In the genomic region with DNA sequence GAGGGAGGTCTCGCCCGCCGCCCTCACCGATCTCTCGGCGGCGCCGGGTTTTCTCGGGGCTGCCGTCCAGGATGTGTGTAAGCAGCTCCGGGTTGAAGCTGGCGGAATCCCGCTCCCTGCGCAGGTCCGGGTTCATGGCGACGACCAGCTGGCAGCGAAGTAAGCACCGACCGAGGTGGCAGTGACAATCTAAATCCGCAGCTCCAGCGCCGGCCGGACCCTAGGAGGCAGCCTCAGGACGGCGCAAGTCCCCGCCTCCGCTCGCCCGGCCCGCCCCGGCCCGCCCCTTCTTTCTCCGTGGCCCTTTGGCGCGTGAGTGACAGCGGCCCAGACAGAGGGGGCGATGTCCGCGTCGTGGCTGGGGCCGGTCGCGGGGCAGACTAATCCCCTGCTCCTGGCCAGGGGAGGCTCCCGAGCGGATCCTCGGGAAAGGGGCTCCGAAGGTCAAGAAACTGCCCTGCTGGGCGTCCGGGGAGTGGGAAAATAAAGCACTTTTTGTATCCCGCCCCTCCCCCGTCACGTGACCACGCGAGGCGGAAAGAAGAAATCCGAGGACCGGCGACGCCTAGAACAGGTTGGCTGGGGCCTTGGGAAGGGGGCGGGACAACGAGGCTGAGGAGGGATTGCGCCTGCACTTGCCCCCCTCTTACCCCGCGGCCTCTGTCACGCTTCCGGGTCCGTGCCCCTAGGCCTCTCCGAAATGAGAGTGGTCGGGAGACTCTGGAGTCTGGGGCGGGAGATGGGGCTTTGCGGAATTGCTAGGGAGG, we compare ENCODE assay signal across 8 cellular contexts.
DNase-seq lines count a peak whose midpoint lies in the region; ATAC-seq and TF ChIP-seq lines count a peak whose summit lies in the region.

ACOX1 (minus strand) TSS at position 229 of the 767 bp plus-strand sequence; CDS start at position 136, 93 bp downstream.
TEN1 (plus strand) TSS at position 303 of the 767 bp plus-strand sequence. CDS start 6,953 bp downstream, outside the sequence.

- peak within 1 kb of the TSS; percentile 84 for H3K4me3 ChIP-seq in AG09309 (ENCODE audit: control insufficient read depth, low read depth, low read length)

- ATAC-seq in HG03196 (IDR thresholded peaks at IDR 0.05; ENCODE audit: unreplicated experiment) = peak; percentile 91

- TF ChIP-seq CTCF in AG09309 (IDR thresholded peaks at IDR 0.05; ENCODE audit: control insufficient read depth, insufficient read depth, low read depth, low read length, missing control alignments) = no peak

- TF ChIP-seq POLR2A in GM18951 (IDR thresholded peaks at IDR 0.05; ENCODE audit: extremely low read depth, insufficient read depth, insufficient read length) = peak; percentile 92

- peak; percentile 87 for DNase-seq in AG09309 (ENCODE audit: low read depth)
- peak; percentile 97 for DNase-seq in NCI-H345 treated with DMSO at 0.1 percent for 48 hours (lab: John Stamatoyannopoulos, UW; ENCODE audit: unreplicated experiment)
- DNase-seq in activated CD4-positive, CD25-positive, alpha-beta regulatory T cell (lab: John Stamatoyannopoulos, UW) = peak; percentile 88 to 92 (median 90)
- DNase-seq in central memory CD4-positive, alpha-beta T cell = peak; percentile 93
- peak; percentile 93 for DNase-seq in inferior parietal cortex (ENCODE audit: extremely low spot score)
- DNase-seq in stimulated activated CD4-positive, alpha-beta T cell treated with anti-CD3 and anti-CD28 coated beads, Interleukin-12 subunit alpha, Interleukin-12 subunit beta, amount 100 ng/mL, for 24 hours (ENCODE audit: low read depth in 2 of 2) = peak; percentile 93 to 97

- in situ Hi-C loops in GM18951 (cut with MboI; ENCODE audit: low sequenced_read_pairs, unreplicated experiment) = no loop called here

Comparison
In these comparisons a context has a peak if more than half of its experiments do, and no peak if none do; other contexts are left out.
1. Peak in every context shown above with its lines: DNase-seq, ATAC-seq and H3K4me3 ChIP-seq.